Comparison of ENCODE assay signal across 1 cellular context in genomic region chr11:108664730-108665525, GRCh38.
A peak's percentile ranks its signal among the peaks of the same experiment; 100 is the strongest.
TF ChIP-seq lines count a peak whose summit lies in the region.

TSS of gene DDX10 (plus strand) at chr11:108665069. CDS start at chr11:108665154, 85 bp downstream.

TF ChIP-seq in K562, 482 proteins besides CTCF, POLR2A, EP300 and RAD21 (continued from another document and continues in another):
- TF ChIP-seq HOMEZ (CRISPR knock-in tag; IDR thresholded peaks at IDR 0.05) = 0 out of 2 replicates have a peak, but pooled peaks have one; percentile 36
- TF ChIP-seq CBX8 (IDR thresholded peaks at IDR 0.05; ENCODE audit: borderline replicate concordance, extremely low read depth, low read depth, low read length, poor library complexity, severe bottlenecking) = no peak
- TF ChIP-seq FOXJ2 (tag; IDR thresholded peaks at IDR 0.05) = peak; percentile 84; the same call in 1 of the 2 replicates
- TF ChIP-seq CBX5 (IDR thresholded peaks at IDR 0.05; ENCODE audit: borderline replicate concordance, low read depth) = no peak
- peak; percentile 93; the same call in 1 of the 2 replicates for TF ChIP-seq ATF2 (CRISPR knock-in tag; IDR thresholded peaks at IDR 0.05)
- TF ChIP-seq EGR1 (conservative IDR thresholded peaks at IDR 0.05) = peak; percentile 90
- TF ChIP-seq ZBTB7A (IDR thresholded peaks at IDR 0.05; ENCODE audit: borderline replicate concordance, control insufficient read depth, low read depth, low read length) = peak; percentile 74; the same call in 1 of the 2 replicates
- TF ChIP-seq NFIX (CRISPR knock-in tag; IDR thresholded peaks at IDR 0.05; ENCODE audit: low read depth) = peak; percentile 42
- peak; percentile 25 to 27 for TF ChIP-seq E2F6 (IDR thresholded peaks at IDR 0.05; ENCODE audit: borderline replicate concordance in 1 of 2, extremely low read depth in 1 of 2, insufficient read depth in 1 of 2, insufficient read length in 1 of 2, low read depth in 1 of 2, low read length in 1 of 2, poor library complexity in 1 of 2, severe bottlenecking in 1 of 2)
- peak; percentile 63 for TF ChIP-seq C11orf30 (IDR thresholded peaks at IDR 0.05; ENCODE audit: low read depth)
- peak; percentile 79 for TF ChIP-seq MEIS2 (IDR thresholded peaks at IDR 0.05; ENCODE audit: partially characterized antibody)
- no peak; the same call in 1 of the 2 replicates for TF ChIP-seq SP1 (CRISPR knock-in tag; IDR thresholded peaks at IDR 0.05)
- peak; percentile 98 for TF ChIP-seq JUND (IDR thresholded peaks at IDR 0.05; ENCODE audit: borderline replicate concordance, low read depth, low read length)
- peak; percentile 99 for TF ChIP-seq JUND (tag; IDR thresholded peaks at IDR 0.05; ENCODE audit: borderline replicate concordance, low read depth, low read length)
- no peak for TF ChIP-seq HES1 (IDR thresholded peaks at IDR 0.05; ENCODE audit: low read depth)
- TF ChIP-seq RREB1 (CRISPR knock-in tag; IDR thresholded peaks at IDR 0.05) = peak; percentile 20; the same call in 1 of the 2 replicates
- peak; percentile 51; the same call in 1 of the 2 replicates for TF ChIP-seq FOSL1 (tag; conservative IDR thresholded peaks at IDR 0.05)
- no peak for TF ChIP-seq ZNF655 (CRISPR knock-in tag; IDR thresholded peaks at IDR 0.05)
- TF ChIP-seq TAF9B (IDR thresholded peaks at IDR 0.05; ENCODE audit: partially characterized antibody) = peak; percentile 40
- 0 out of 2 replicates have a peak, but pooled peaks have one; percentile 37 for TF ChIP-seq SMAD4 (CRISPR knock-in tag; conservative IDR thresholded peaks at IDR 0.05)
- peak in 1 of 2 experiments; percentile 33; a peak in 1 of 4 replicates for TF ChIP-seq FOXA3 (CRISPR knock-in tag; conservative IDR thresholded peaks at IDR 0.05 in 1 of 2, IDR thresholded peaks at IDR 0.05 in 1 of 2)
- TF ChIP-seq PHTF2 (CRISPR knock-in tag; IDR thresholded peaks at IDR 0.05) = no peak
- TF ChIP-seq NFYB (IDR thresholded peaks at IDR 0.05; ENCODE audit: extremely low read depth, insufficient read length) = peak; percentile 27
- peak; percentile 94 for TF ChIP-seq CREB1 (IDR thresholded peaks at IDR 0.05)
- peak; percentile 95 for TF ChIP-seq CREB1 (CRISPR knock-in tag; IDR thresholded peaks at IDR 0.05)
- TF ChIP-seq EP400 (IDR thresholded peaks at IDR 0.05) = peak; percentile 93
- TF ChIP-seq NKRF (IDR thresholded peaks at IDR 0.05; ENCODE audit: borderline replicate concordance) = peak; percentile 96
- no peak for TF ChIP-seq ZNF436 (CRISPR knock-in tag; IDR thresholded peaks at IDR 0.05)
- no peak for TF ChIP-seq SMARCE1 (IDR thresholded peaks at IDR 0.05)
- TF ChIP-seq KLF1 (tag; IDR thresholded peaks at IDR 0.05) = no peak
- TF ChIP-seq ARID4B (CRISPR knock-in tag; IDR thresholded peaks at IDR 0.05) = peak; percentile 20; the same call in 1 of the 2 replicates
- peak; percentile 73 for TF ChIP-seq L3MBTL2 (IDR thresholded peaks at IDR 0.05)
- 0 out of 2 replicates have a peak, but pooled peaks have one; percentile 24 for TF ChIP-seq GTF2F1 (IDR thresholded peaks at IDR 0.05; ENCODE audit: low read depth, low read length)
- peak; percentile 60; the same call in 1 of the 2 replicates for TF ChIP-seq ZFX (CRISPR knock-in tag; IDR thresholded peaks at IDR 0.05)
- peak; percentile 86 for TF ChIP-seq HIVEP1 (CRISPR knock-in tag; IDR thresholded peaks at IDR 0.05)
- TF ChIP-seq ATF3 (IDR thresholded peaks at IDR 0.05) = peak; percentile 100
- peak; percentile 44; the same call in 1 of the 2 replicates for TF ChIP-seq ATF3 (CRISPR knock-in tag; conservative IDR thresholded peaks at IDR 0.05)
- peak; percentile 89 for TF ChIP-seq SAP30 (IDR thresholded peaks at IDR 0.05; ENCODE audit: borderline replicate concordance, insufficient read depth, low read depth, low read length, poor library complexity, severe bottlenecking)
